In the genomic region with DNA sequence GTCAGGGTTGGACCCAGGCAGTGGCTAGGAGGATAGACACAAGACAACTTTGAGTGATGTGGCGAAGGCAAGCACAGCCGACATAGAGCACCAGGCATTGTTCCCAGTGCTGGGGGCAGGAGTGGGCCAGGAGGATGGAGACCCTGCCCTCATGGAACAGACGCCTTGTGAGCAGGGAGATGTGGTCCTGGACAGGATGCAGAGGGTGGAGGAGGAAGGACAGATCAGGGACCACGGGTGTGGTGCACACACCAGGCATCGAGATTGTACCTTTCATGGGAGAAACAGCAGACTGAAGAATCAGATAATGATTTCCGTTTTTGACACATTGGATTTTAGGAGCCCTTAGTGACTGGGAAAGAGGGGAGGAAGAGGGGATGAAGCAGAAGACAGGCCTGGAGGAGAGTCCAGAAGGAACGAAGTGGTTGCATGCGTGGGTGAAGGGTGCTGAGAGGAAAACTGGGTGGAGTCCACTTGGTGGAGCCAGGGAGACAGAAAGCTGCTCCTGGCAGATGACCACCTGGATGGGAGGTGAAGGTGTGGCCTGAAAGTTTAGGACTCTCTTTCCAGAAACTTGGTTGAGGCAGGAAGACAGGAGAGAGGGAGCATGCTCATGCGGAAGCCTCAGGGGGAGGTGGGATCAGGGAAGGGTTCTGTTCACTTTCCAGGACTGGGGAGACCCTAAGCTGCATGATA, we compare ENCODE assay signal across 17 cellular contexts. TPM values are rescaled to one million over a fixed set of nuclear protein-coding genes. Genes with fewer than 3 reads are reported as not detected.
DNase-seq lines count a peak whose midpoint lies in the region; ATAC-seq, FAIRE-seq and TF ChIP-seq lines count a peak whose summit lies in the region.
"Had no signal": no experiment of that assay in that cellular context is flagged by ENCODE, and none has a peak within 500 bp of the region (broad histone marks: within the 10 kb centered on the region; RNA-seq: fewer than 3 reads in every experiment).

No MANE protein-coding gene starts in this region.

- no peak overlapping the region for H3K4me3 ChIP-seq in right cardiac atrium (ENCODE audit: low read length)
- H3K4me3 ChIP-seq: A549, GM23338 had no signal

- no peaks in the 10 kb centered on the region for H3K27me3 Mint-ChIP-seq in activated CD4-positive, alpha-beta T cell treated with anti-CD3 and anti-CD28 coated beads, Interleukin-2, amount 10 ng/mL, durations not matched to agents 7 days and 5 days
- H3K27me3 Mint-ChIP-seq in activated naive CD8-positive, alpha-beta T cell = no peaks in the 10 kb centered on the region
- H3K27me3 Mint-ChIP-seq in naive thymus-derived CD8-positive, alpha-beta T cell = no peaks in the 10 kb centered on the region

- H3K27ac Mint-ChIP-seq in activated CD4-positive, alpha-beta T cell treated with anti-CD3 and anti-CD28 coated beads, Interleukin-2, amount 10 ng/mL, durations not matched to agents 7 days and 5 days = peak overlapping the region; percentile 63
- peak overlapping the region; percentile 64 for H3K27ac Mint-ChIP-seq in activated naive CD8-positive, alpha-beta T cell
- peak overlapping the region in 6 of 10 donors; percentile 22 to 89 (median 68) for H3K27ac Mint-ChIP-seq in naive thymus-derived CD8-positive, alpha-beta T cell
- H3K27ac Mint-ChIP-seq: GM23338 had no signal

- no peaks in the 10 kb centered on the region for H3K27me3 ChIP-seq in right cardiac atrium (ENCODE audit: control insufficient read depth, insufficient read depth)

- no peaks in the 10 kb centered on the region for H3K4me1 ChIP-seq in right cardiac atrium (ENCODE audit: control insufficient read depth, insufficient read depth, low read length)
- H3K4me1 ChIP-seq: A549 had no signal

- CTCF ChIA-PET in activated CD4-positive, alpha-beta T cell treated with anti-CD3 and anti-CD28 coated beads, Interleukin-2, amount 10 ng/mL, durations not matched to agents 7 days and 5 days (lab: Charles Lee) = no interaction called here

- 0 out of 2 replicates have a peak, but pooled peaks have one; percentile 0 for TF ChIP-seq POLR2A in GM12892 (IDR thresholded peaks at IDR 0.05; ENCODE audit: low read depth, low read length)

- H3K27ac ChIP-seq in right cardiac atrium (ENCODE audit: low read length) = no peak overlapping the region
- H3K27ac ChIP-seq: A549, C4-2B had no signal

- no peak for ATAC-seq in naive thymus-derived CD8-positive, alpha-beta T cell
- ATAC-seq in right cardiac atrium = no peak
- no peak for ATAC-seq in GM18511 (IDR thresholded peaks at IDR 0.05; ENCODE audit: unreplicated experiment)
- ATAC-seq: A549, GM23338 had no signal

- no peak overlapping the region for H3K4me3 Mint-ChIP-seq in activated CD4-positive, alpha-beta T cell treated with anti-CD3 and anti-CD28 coated beads, Interleukin-2, amount 10 ng/mL, durations not matched to agents 7 days and 5 days
- H3K4me3 Mint-ChIP-seq in activated naive CD8-positive, alpha-beta T cell = no peak overlapping the region
- H3K4me3 Mint-ChIP-seq in naive thymus-derived CD8-positive, alpha-beta T cell = no peak overlapping the region
- H3K4me3 Mint-ChIP-seq: GM23338 had no signal

- peaks cover 13% of the 10 kb centered on the region for H3K4me1 Mint-ChIP-seq in activated CD4-positive, alpha-beta T cell treated with anti-CD3 and anti-CD28 coated beads, Interleukin-2, amount 10 ng/mL, durations not matched to agents 7 days and 5 days
- H3K4me1 Mint-ChIP-seq in activated naive CD8-positive, alpha-beta T cell (ENCODE audit: low read depth) = peaks cover 4% of the 10 kb centered on the region
- H3K4me1 Mint-ChIP-seq in naive thymus-derived CD8-positive, alpha-beta T cell = peaks cover 0 to 5% (median under 1%) of the 10 kb centered on the region in 4 donors
- H3K4me1 Mint-ChIP-seq: GM23338 had no signal

- H3K36me3 Mint-ChIP-seq in activated CD4-positive, alpha-beta T cell treated with anti-CD3 and anti-CD28 coated beads, Interleukin-2, amount 10 ng/mL, durations not matched to agents 7 days and 5 days (ENCODE audit: low read depth) = peaks cover 26% of the 10 kb centered on the region
- H3K36me3 Mint-ChIP-seq in activated naive CD8-positive, alpha-beta T cell = peaks cover 4% of the 10 kb centered on the region
- peaks cover 0 to 68% (median 0%) of the 10 kb centered on the region in 3 donors for H3K36me3 Mint-ChIP-seq in naive thymus-derived CD8-positive, alpha-beta T cell

- FAIRE-seq in GM12892 (lab: Jason Lieb, UNC) = no peak
- FAIRE-seq: A549, RCC 7860 had no signal

- WGBS in right cardiac atrium = 72% methylated on average over 9 of the region's 9 CpGs

- intact Hi-C loops in right cardiac atrium (cut with DNase I) = no loop called here

- DNase-seq in activated CD4-positive, alpha-beta T cell treated with anti-CD3 and anti-CD28 coated beads, Interleukin-2, amount 10 ng/mL, durations not matched to agents 7 days and 5 days = no peak
- no peak for DNase-seq in activated CD4-positive, alpha-beta T cell treated with anti-CD3 and anti-CD28 coated beads, Interleukin-2, amount 50 U/mL, for 48 hours
- DNase-seq in GM12892 (ENCODE audit: insufficient read length) (no peak), GM19238 (ENCODE audit: insufficient read length, low spot score) (no peak), right cardiac atrium (no peak)
- DNase-seq in naive thymus-derived CD8-positive, alpha-beta T cell = no peak
- DNase-seq: DMS79, KBM-7, NCI-H146, NCI-H2081 treated with DMSO at 0.1 percent for 48 hours, NCI-H524 had no signal

- no peaks in the 10 kb centered on the region for H3K9me3 Mint-ChIP-seq in activated CD4-positive, alpha-beta T cell treated with anti-CD3 and anti-CD28 coated beads, Interleukin-2, amount 10 ng/mL, durations not matched to agents 7 days and 5 days
- no peaks in the 10 kb centered on the region for H3K9me3 Mint-ChIP-seq in activated naive CD8-positive, alpha-beta T cell (ENCODE audit: low read depth)
- no peaks in the 10 kb centered on the region for H3K9me3 Mint-ChIP-seq in naive thymus-derived CD8-positive, alpha-beta T cell
- H3K9me3 Mint-ChIP-seq: GM23338 had no signal

- no peaks in the 10 kb centered on the region for H3K9me3 ChIP-seq in right cardiac atrium (ENCODE audit: control insufficient read depth, low read length)
- H3K9me3 ChIP-seq: A549 had no signal

- POLR2A ChIA-PET in activated CD4-positive, alpha-beta T cell treated with anti-CD3 and anti-CD28 coated beads, Interleukin-2, amount 10 ng/mL, durations not matched to agents 7 days and 5 days (lab: Charles Lee) = no interaction called here
- POLR2A ChIA-PET in naive thymus-derived CD8-positive, alpha-beta T cell (lab: Charles Lee) = interaction anchor here (0.5 kb wide), 1 partner anchor 262 kb away, joined by 5 read pairs; no protein-coding TSS in a partner anchor

RNA-seq across cellular contexts. Expression of gene MAP3K15, which starts 27.9 kb away (rescaled TPM):
- under 1 TPM; 0.07 to 0.23 TPM for total RNA-seq in activated CD4-positive, alpha-beta T cell treated with anti-CD3 and anti-CD28 coated beads, Interleukin-2, amount 10 ng/mL, durations not matched to agents 7 days and 5 days
- polyA plus RNA-seq in GM12892 (2012; ENCODE audit: missing spikeins) = not detected
- total RNA-seq in naive thymus-derived CD8-positive, alpha-beta T cell = under 1 TPM in 1 of 2 experiments, not detected in 1; 0.22 TPM
- polyA plus RNA-seq in naive thymus-derived CD8-positive, alpha-beta T cell = not detected
- total RNA-seq in right cardiac atrium = under 1 TPM in 3 of 4 donors, not detected in 1; 0.09 to 0.23 (median 0.17) TPM
- polyA plus RNA-seq in right cardiac atrium = 0.45 TPM
